ENCODE assay signal across 1 cellular context in genomic region chr1:198267921-198268320, GRCh38.
TF ChIP-seq lines count a peak whose summit lies in the region.

No MANE protein-coding gene starts in this region.

TF ChIP-seq in IMR-90, 13 proteins besides CTCF, POLR2A, EP300 and RAD21 (continued from another document):
- TF ChIP-seq CEBPB (IDR thresholded peaks at IDR 0.05; ENCODE audit: low read depth, low read length) = no peak
- TF ChIP-seq FOS (IDR thresholded peaks at IDR 0.05; ENCODE audit: low read depth, low read length) = peak; percentile 10; the same call in 1 of the 2 replicates
- TF ChIP-seq RFX5 (IDR thresholded peaks at IDR 0.05; ENCODE audit: low read depth, low read length) = no peak
